Comparison of ENCODE assay signal across 18 cellular contexts in the genomic region with DNA sequence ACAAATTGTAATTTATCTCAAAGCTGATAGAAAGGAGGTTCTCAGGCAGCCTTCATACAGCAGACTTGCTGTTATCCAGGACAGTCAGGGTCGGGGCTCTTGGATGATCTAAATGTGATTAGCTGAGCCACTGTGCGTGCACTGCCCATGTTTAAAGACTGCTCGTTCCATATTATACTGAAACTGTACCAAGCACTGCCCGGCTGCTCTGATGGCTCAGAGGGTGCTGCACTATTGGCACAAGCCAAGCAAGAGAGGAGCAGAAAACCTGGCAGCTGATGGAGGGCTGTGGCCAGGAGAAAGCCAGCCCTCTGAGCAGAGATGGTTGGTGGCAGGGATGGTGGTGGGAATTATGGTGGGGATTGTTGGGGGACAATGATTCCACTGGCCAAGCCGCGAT.
DNase-seq lines count a peak whose midpoint lies in the region; ATAC-seq and TF ChIP-seq lines count a peak whose summit lies in the region.
"Had no signal": no experiment of that assay in that cellular context is flagged by ENCODE, and none has a peak within 500 bp of the region (broad histone marks: within the 10 kb centered on the region; RNA-seq: fewer than 3 reads in every experiment).

No MANE protein-coding gene starts in this region.

- no peak for DNase-seq in IMR-90
- DNase-seq in esophagus squamous epithelium (lab: John Stamatoyannopoulos, UW), result no peak
- no peak for DNase-seq in trophoblast cell
- DNase-seq in stomach, result no peak
- DNase-seq in breast epithelium (ENCODE audit: low spot score in 2 of 2), result no peak
- DNase-seq in COLO829 (ENCODE audit: low spot score), result no peak
- DNase-seq in germinal center (ENCODE audit: low spot score), result no peak
- DNase-seq: CD8-positive, alpha-beta memory T cell; DMS 273 treated with DMSO at 0.1 percent for 48 hours; GOT3; MG63; NCI-H1092 treated with DMSO at 0.1 percent for 48 hours; NCI-H1694 treated with DMSO at 0.1 percent for 48 hours; NCI-H446; NCI-H748 treated with DMSO at 0.1 percent for 48 hours; Peyer's patch; SHP77 had no signal

- no peak overlapping the region for H2BK20ac ChIP-seq in IMR-90 (ENCODE audit: low read depth, low read length)

- TF ChIP-seq EP300 in stomach (IDR thresholded peaks at IDR 0.05), result no peak

- H3K23ac ChIP-seq in IMR-90 (ENCODE audit: low read depth, low read length) (0 out of 2 replicates have a peak overlapping the region, but pooled peaks have one; percentile 26), trophoblast cell (ENCODE audit: low read length) (no peak overlapping the region)

- H2BK5ac ChIP-seq in IMR-90 (ENCODE audit: low read depth, low read length, poor library complexity, severe bottlenecking) (peak overlapping the region; percentile 47), trophoblast cell (ENCODE audit: low read depth, low read length, poor library complexity) (peak overlapping the region; percentile 25)

- intact Hi-C loops in IMR-90 (cut with micrococcal nuclease) (no loop called here), esophagus squamous epithelium (cut with DNase I) (no loop called here), stomach (cut with DNase I; ENCODE audit: low total_unique reads) (no loop called here), breast epithelium (cut with DNase I; ENCODE audit: low total_unique reads) (no loop called here)

- H4K20me1 ChIP-seq in IMR-90 (ENCODE audit: insufficient read depth, low read length), result peaks cover 7% of the 10 kb centered on the region

- peaks cover 7% of the 10 kb centered on the region for H3K4me1 ChIP-seq in IMR-90 (ENCODE audit: control insufficient read depth, insufficient read depth, low read length)
- peaks cover 0 to 48% (median 4%) of the 10 kb centered on the region in 3 donors for H3K4me1 ChIP-seq in esophagus squamous epithelium
- peaks cover 23 to 34% of the 10 kb centered on the region in 2 experiments for H3K4me1 ChIP-seq in trophoblast cell (ENCODE audit: control insufficient read depth in 1 of 2, insufficient read depth in 2 of 2, low read length in 2 of 2)
- H3K4me1 ChIP-seq in stomach, result peaks cover 0 to 29% (median 11%) of the 10 kb centered on the region in 4 donors
- peaks cover 3 to 5% of the 10 kb centered on the region in 2 donors for H3K4me1 ChIP-seq in breast epithelium
- H3K4me1 ChIP-seq: Peyer's patch had no signal

- in situ Hi-C loops in IMR-90 (cut with MboI; ENCODE audit: low sequenced_read_pairs), result no loop called here

- H2AK9ac ChIP-seq in IMR-90 (replicated peaks; ENCODE audit: low read depth, low read length, poor library complexity), result no peak overlapping the region

- POLR2A ChIA-PET in IMR-90 (lab: Charles Lee; ENCODE audit: unreplicated experiment), result no interaction called here

- no peaks in the 10 kb centered on the region for H3K9me3 ChIP-seq in IMR-90 (ENCODE audit: control insufficient read depth, insufficient read depth, low read length)
- no peaks in the 10 kb centered on the region for H3K9me3 ChIP-seq in esophagus squamous epithelium
- H3K9me3 ChIP-seq in trophoblast cell (ENCODE audit: insufficient read depth, low read depth, low read length), result no peaks in the 10 kb centered on the region
- no peaks in the 10 kb centered on the region for H3K9me3 ChIP-seq in stomach
- H3K9me3 ChIP-seq in breast epithelium, result no peaks in the 10 kb centered on the region
- H3K9me3 ChIP-seq: MG63, Peyer's patch had no signal

- H3K14ac ChIP-seq in IMR-90 (replicated peaks; ENCODE audit: low read depth, low read length) (no peak overlapping the region; the same call in 1 of the 2 replicates), trophoblast cell (ENCODE audit: low read length) (peak overlapping the region; percentile 63)

- H2BK15ac ChIP-seq in IMR-90 (ENCODE audit: low read depth, low read length), result no peak overlapping the region

- no peak for TF ChIP-seq RAD21 in IMR-90 (IDR thresholded peaks at IDR 0.05; ENCODE audit: low read length)

- H3K4me2 ChIP-seq in IMR-90 (ENCODE audit: low read depth, low read length) (no peak overlapping the region), trophoblast cell (ENCODE audit: low read length) (no peak overlapping the region)

- peak overlapping the region; percentile 40; the same call in 1 of the 2 replicates for H3K4ac ChIP-seq in IMR-90 (ENCODE audit: low read depth, low read length)
- peak overlapping the region; percentile 17 for H3K4ac ChIP-seq in trophoblast cell (ENCODE audit: low read depth, low read length)

- ATAC-seq in IMR-90 (ENCODE audit: low read depth) (no peak), HG02642 (IDR thresholded peaks at IDR 0.05; ENCODE audit: poor library complexity, unreplicated experiment) (no peak)

- H3K79me1 ChIP-seq in IMR-90 (ENCODE audit: low read depth in 1 of 2, low read length in 2 of 2), result peaks cover 44 to 85% of the 10 kb centered on the region in 2 experiments
- peaks cover 20% of the 10 kb centered on the region for H3K79me1 ChIP-seq in trophoblast cell (ENCODE audit: low read length)

- TF ChIP-seq POLR2A in IMR-90 (IDR thresholded peaks at IDR 0.05; ENCODE audit: low read depth, low read length), result no peak
- TF ChIP-seq POLR2A in esophagus squamous epithelium (IDR thresholded peaks at IDR 0.05), result no peak
- no peak for TF ChIP-seq POLR2A in stomach (IDR thresholded peaks at IDR 0.05)
- TF ChIP-seq POLR2A in breast epithelium (IDR thresholded peaks at IDR 0.05), result no peak

- BruUV-seq in IMR-90 (replicated peaks; lab: Mats Ljungman, UMichigan), result no TSS peak

- H3K9me1 ChIP-seq in IMR-90 (ENCODE audit: insufficient read depth, low read length), result peaks cover 28% of the 10 kb centered on the region

- H3K27ac ChIP-seq in IMR-90 (ENCODE audit: insufficient read depth, low read length), result peak overlapping the region; percentile 60
- peak overlapping the region in 3 of 4 donors; percentile 6 to 55 (median 43) for H3K27ac ChIP-seq in esophagus squamous epithelium
- H3K27ac ChIP-seq in trophoblast cell (ENCODE audit: low read depth, low read length), result no peak overlapping the region
- H3K27ac ChIP-seq in stomach, result peak overlapping the region in 3 of 5 donors; percentile 47 to 58 (median 54)
- H3K27ac ChIP-seq in breast epithelium, result peak overlapping the region in 1 of 2 donors; percentile 78

- no peak overlapping the region for H4K91ac ChIP-seq in IMR-90 (ENCODE audit: insufficient read depth, low read depth, low read length)
- H4K91ac ChIP-seq in trophoblast cell (ENCODE audit: low read depth, low read length), result peak overlapping the region; percentile 80

- H4K5ac ChIP-seq in IMR-90 (ENCODE audit: low read depth, low read length), result no peak overlapping the region; the same call in 1 of the 2 replicates

- dilution Hi-C loops in IMR-90 (cut with HindIII; ENCODE audit: low sequenced_read_pairs, unreplicated experiment), result no loop called here

- no peak overlapping the region for H3K56ac ChIP-seq in IMR-90 (ENCODE audit: extremely low read depth, insufficient read depth, low read length)

- H2BK12ac ChIP-seq in trophoblast cell (ENCODE audit: low read length), result peak overlapping the region; percentile 74

- CTCF ChIA-PET in IMR-90 (lab: Yijun Ruan, JAX), result no interaction called here

- H3K9ac ChIP-seq in IMR-90 (ENCODE audit: low read depth, low read length) (no peak overlapping the region), trophoblast cell (ENCODE audit: low read length) (no peak overlapping the region)

- H2BK120ac ChIP-seq in IMR-90 (ENCODE audit: low read depth, low read length) (peak overlapping the region; percentile 9; the same call in 1 of the 2 replicates), trophoblast cell (ENCODE audit: insufficient read depth, low read length, poor library complexity) (peak overlapping the region; percentile 29)

- H3K27me3 ChIP-seq in IMR-90 (ENCODE audit: control insufficient read depth, insufficient read depth, low read length) (no peaks in the 10 kb centered on the region), esophagus squamous epithelium (peaks cover 0 to 26% (median 0%) of the 10 kb centered on the region in 4 donors), trophoblast cell (ENCODE audit: insufficient read depth, low read length) (no peaks in the 10 kb centered on the region), stomach (peaks cover 0 to 34% (median 4%) of the 10 kb centered on the region in 3 donors), breast epithelium (no peaks in the 10 kb centered on the region)
- H3K27me3 ChIP-seq: MG63, Peyer's patch had no signal

- TF ChIP-seq CTCF in IMR-90 (conservative IDR thresholded peaks at IDR 0.05; ENCODE audit: low read depth, low read length), result no peak
- no peak for TF ChIP-seq CTCF in esophagus squamous epithelium (IDR thresholded peaks at IDR 0.05)
- TF ChIP-seq CTCF in stomach (IDR thresholded peaks at IDR 0.05), result no peak
- no peak for TF ChIP-seq CTCF in breast epithelium (IDR thresholded peaks at IDR 0.05)

- peaks cover 3% of the 10 kb centered on the region for H3K79me2 ChIP-seq in trophoblast cell (ENCODE audit: control insufficient read depth, insufficient read depth, low read length, poor library complexity)

- H4K8ac ChIP-seq in IMR-90 (ENCODE audit: low read depth in 2 of 2, low read length in 2 of 2), result peak overlapping the region; percentile 31 to 61; a peak in 3 of 4 replicates
- peak overlapping the region; percentile 49 for H4K8ac ChIP-seq in trophoblast cell (ENCODE audit: low read depth, low read length)

- no peak overlapping the region for H4K12ac ChIP-seq in trophoblast cell (ENCODE audit: low read depth, low read length)

- H2AK5ac ChIP-seq in IMR-90 (ENCODE audit: low read depth, low read length) (peak overlapping the region; percentile 35; the same call in 1 of the 2 replicates), trophoblast cell (ENCODE audit: low read length) (peak overlapping the region; percentile 63)

- H3K36me3 ChIP-seq in IMR-90 (ENCODE audit: control insufficient read depth, insufficient read depth, low read length), result peaks cover 85% of the 10 kb centered on the region
- H3K36me3 ChIP-seq in esophagus squamous epithelium, result peaks cover 0 to 40% (median 0%) of the 10 kb centered on the region in 3 donors
- peaks cover 30 to 35% of the 10 kb centered on the region in 2 experiments for H3K36me3 ChIP-seq in trophoblast cell (ENCODE audit: control insufficient read depth in 1 of 2, insufficient read depth in 2 of 2, low read length in 2 of 2)
- H3K36me3 ChIP-seq in stomach, result peaks cover 15 to 41% (median 34%) of the 10 kb centered on the region in 4 donors
- H3K36me3 ChIP-seq in breast epithelium, result no peaks in the 10 kb centered on the region

- H2AFZ ChIP-seq in IMR-90 (replicated peaks; ENCODE audit: low read length, poor library complexity) (no peak overlapping the region), trophoblast cell (ENCODE audit: insufficient read depth, low read length, poor library complexity) (no peak overlapping the region)

- no peak overlapping the region for H3K4me3 ChIP-seq in IMR-90 (ENCODE audit: insufficient read depth, low read depth, low read length)
- no peak overlapping the region for H3K4me3 ChIP-seq in esophagus squamous epithelium
- no peak overlapping the region for H3K4me3 ChIP-seq in trophoblast cell (ENCODE audit: low read depth, low read length)
- no peak overlapping the region for H3K4me3 ChIP-seq in stomach
- no peak overlapping the region for H3K4me3 ChIP-seq in breast epithelium
- H3K4me3 ChIP-seq: MG63, Peyer's patch had no signal

- 80% methylated on average over 1 of the region's 6 CpGs; no CpG with 5 or more reads in 1 of the 2 experiments for WGBS in IMR-90 (ENCODE audit: extremely low coverage in 2 of 2, insufficient read length in 1 of 2), 2 experiments
- WGBS in esophagus squamous epithelium, 2 donors, result 66 to 77% methylated on average over 3 to 6 of the region's 6 CpGs
- WGBS in trophoblast cell (ENCODE audit: extremely low coverage, insufficient coverage, insufficient read length), result no CpG with 5 or more reads among the region's 6 CpGs
- 80 to 87% (median 84%) methylated on average over 6 of the region's 6 CpGs for WGBS in stomach, 5 donors

- H3K18ac ChIP-seq in IMR-90 (ENCODE audit: low read depth, low read length) (0 out of 2 replicates have a peak overlapping the region, but pooled peaks have one; percentile 5), trophoblast cell (ENCODE audit: low read length) (peak overlapping the region; percentile 38)
